ENCODE assay signal across 8 cellular contexts in the genomic region with DNA sequence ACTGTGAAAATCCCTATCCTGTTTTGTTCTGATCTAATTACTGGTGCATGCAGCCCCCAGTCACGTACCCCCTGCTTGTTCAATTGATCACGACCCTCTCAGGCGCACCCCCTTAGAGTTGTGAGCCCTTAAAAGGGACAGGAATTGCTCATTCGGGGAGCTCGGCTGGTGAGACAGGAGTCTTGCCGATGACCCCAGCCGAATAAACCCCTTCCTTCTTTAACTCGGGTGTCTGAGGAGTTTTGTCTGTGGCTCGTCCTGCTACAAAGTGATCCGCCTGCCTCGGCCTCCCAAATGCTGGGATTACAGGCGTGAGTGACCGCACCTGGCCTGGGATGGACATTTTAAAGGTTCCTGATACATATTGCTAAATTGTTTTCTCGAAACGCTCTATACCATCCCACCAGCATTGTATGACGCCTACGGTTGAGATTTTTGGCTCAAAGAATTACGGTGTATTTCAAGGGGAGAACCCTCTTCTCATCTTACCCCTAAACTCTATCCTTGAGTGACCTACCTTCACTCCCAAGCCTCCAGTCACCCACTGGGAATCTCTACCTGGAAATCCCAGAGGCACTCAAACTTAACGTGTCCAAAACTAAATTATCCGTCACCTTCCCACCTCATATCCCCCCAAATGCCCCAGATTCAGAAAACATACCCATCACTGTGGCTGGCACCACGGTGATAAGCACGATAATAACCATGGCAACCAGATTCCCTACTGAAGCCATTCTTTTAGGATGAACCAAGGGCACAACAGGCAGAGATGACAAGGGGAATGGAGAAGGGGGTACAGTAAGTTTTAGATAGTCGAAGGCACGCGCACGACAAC. TPM values are rescaled to one million over a fixed set of nuclear protein-coding genes. Genes with fewer than 3 reads are reported as not detected.
DNase-seq lines count a peak whose midpoint lies in the region; TF ChIP-seq lines count a peak whose summit lies in the region.

No MANE protein-coding gene starts in this region.

- H3K36me3 Mint-ChIP-seq in activated CD4-positive, alpha-beta T cell treated with anti-CD3 and anti-CD28 coated beads, Interleukin-2, amount 10 ng/mL, durations not matched to agents 24 days and 14 days (ENCODE audit: low read depth): peaks cover 27% of the 10 kb centered on the region
- peaks cover 13% of the 10 kb centered on the region for H3K36me3 Mint-ChIP-seq in endodermal cell (ENCODE audit: low read depth)

- H3K36me3 ChIP-seq in endodermal cell (ENCODE audit: control insufficient read depth, insufficient read depth, low read length) (no peaks in the 10 kb centered on the region), ovary (no peaks in the 10 kb centered on the region)

- intact Hi-C loops in activated CD4-positive, alpha-beta T cell treated with anti-CD3 and anti-CD28 coated beads, Interleukin-2, amount 10 ng/mL, durations not matched to agents 24 days and 14 days (cut with micrococcal nuclease): loop anchor here (1.0 to 5.0 kb wide), 3 partner anchors 34 to 139 kb away; a partner anchor contains a TSS
- intact Hi-C loops in ovary (cut with DNase I): no loop called here

- peaks cover 3% of the 10 kb centered on the region for H3K9me3 Mint-ChIP-seq in activated CD4-positive, alpha-beta T cell treated with anti-CD3 and anti-CD28 coated beads, Interleukin-2, amount 10 ng/mL, durations not matched to agents 24 days and 14 days
- H3K9me3 Mint-ChIP-seq in endodermal cell: peaks cover 6% of the 10 kb centered on the region

- H3K9ac ChIP-seq in endodermal cell (ENCODE audit: extremely low read depth, low read length, poor library complexity, severe bottlenecking): peak overlapping the region; percentile 93

- no peak for TF ChIP-seq EP300 in ovary (IDR thresholded peaks at IDR 0.05)

- TF ChIP-seq CTCF in endodermal cell (conservative IDR thresholded peaks at IDR 0.05): no peak
- no peak for TF ChIP-seq CTCF in ovary (IDR thresholded peaks at IDR 0.05)

- H3K27me3 ChIP-seq in endodermal cell (ENCODE audit: control insufficient read depth, insufficient read depth, low read length, poor library complexity, severe bottlenecking) (no peaks in the 10 kb centered on the region), ovary (no peaks in the 10 kb centered on the region)

- 70 to 77% methylated on average over 24 to 26 of the region's 26 CpGs for WGBS in endodermal cell (ENCODE audit: insufficient coverage in 1 of 2, insufficient read length in 1 of 2), 2 experiments
- WGBS in ovary, 3 donors: 57 to 60% (median 60%) methylated on average over 26 of the region's 26 CpGs

- DNase-seq in activated CD4-positive, alpha-beta T cell treated with anti-CD3 and anti-CD28 coated beads, Interleukin-2, amount 10 ng/mL, durations not matched to agents 24 days and 14 days: no peak
- no peak for DNase-seq in activated CD4-positive, alpha-beta T cell treated with anti-CD3 and anti-CD28 coated beads for 48 hours
- peak; percentile 75 for DNase-seq in NCI-H69 (lab: John Stamatoyannopoulos, UW)
- DNase-seq in endodermal cell: no peak
- peak in 1 of 5 donors; percentile 32 for DNase-seq in ovary
- DNase-seq in HCEC 1CT: no peak
- no peak for DNase-seq in stimulated activated CD4-positive, alpha-beta T cell treated with anti-CD3 and anti-CD28 coated beads, Interleukin-12 subunit alpha, Interleukin-12 subunit beta, amount 100 ng/mL, for 4 hours
- DNase-seq in AG20443 (ENCODE audit: low spot score): no peak

- peak overlapping the region; percentile 95 for H3K4me3 Mint-ChIP-seq in activated CD4-positive, alpha-beta T cell treated with anti-CD3 and anti-CD28 coated beads, Interleukin-2, amount 10 ng/mL, durations not matched to agents 24 days and 14 days
- peak overlapping the region; percentile 85 for H3K4me3 Mint-ChIP-seq in endodermal cell

- H3K4me3 ChIP-seq in endodermal cell (ENCODE audit: low read length) (peak overlapping the region; percentile 86), ovary (peak overlapping the region; percentile 66)

- TF ChIP-seq POLR2A in ovary (IDR thresholded peaks at IDR 0.05): no peak

- H3K9me3 ChIP-seq in endodermal cell (ENCODE audit: control insufficient read depth, low read length) (no peaks in the 10 kb centered on the region), ovary (no peaks in the 10 kb centered on the region)

- H3K4me1 Mint-ChIP-seq in activated CD4-positive, alpha-beta T cell treated with anti-CD3 and anti-CD28 coated beads, Interleukin-2, amount 10 ng/mL, durations not matched to agents 24 days and 14 days: peaks cover 42% of the 10 kb centered on the region
- peaks cover 16% of the 10 kb centered on the region for H3K4me1 Mint-ChIP-seq in endodermal cell

- no peaks in the 10 kb centered on the region for H3K4me1 ChIP-seq in endodermal cell (ENCODE audit: control insufficient read depth, insufficient read depth, low read length)
- H3K4me1 ChIP-seq in ovary (ENCODE audit: insufficient read depth): peaks cover 4% of the 10 kb centered on the region

- peak overlapping the region; percentile 99 for H3K27ac Mint-ChIP-seq in activated CD4-positive, alpha-beta T cell treated with anti-CD3 and anti-CD28 coated beads, Interleukin-2, amount 10 ng/mL, durations not matched to agents 24 days and 14 days
- peak overlapping the region; percentile 92 for H3K27ac Mint-ChIP-seq in endodermal cell

- peaks cover 4% of the 10 kb centered on the region for H3K27me3 Mint-ChIP-seq in activated CD4-positive, alpha-beta T cell treated with anti-CD3 and anti-CD28 coated beads, Interleukin-2, amount 10 ng/mL, durations not matched to agents 24 days and 14 days
- no peaks in the 10 kb centered on the region for H3K27me3 Mint-ChIP-seq in endodermal cell (ENCODE audit: insufficient read depth)

- no peak overlapping the region for H3K27ac ChIP-seq in endodermal cell (ENCODE audit: low read depth, low read length)
- peak overlapping the region in 1 of 2 donors; percentile 78 for H3K27ac ChIP-seq in ovary

RNA-seq across cellular contexts. Expression of a gene that starts 0.8 kb away (rescaled TPM):
- 77.4 and 82.8 TPM in 2 replicates for total RNA-seq in activated CD4-positive, alpha-beta T cell treated with anti-CD3 and anti-CD28 coated beads, Interleukin-2, amount 10 ng/mL, durations not matched to agents 24 days and 14 days
- total RNA-seq in endodermal cell (10 to 100 TPM; 42.2 to 65.0 TPM), ovary (10 to 100 TPM in 3 of 7 donors, 1 to 10 TPM in 4; 4.5 to 10.4 (median 8.6) TPM)
- polyA plus RNA-seq in endodermal cell (2013, experiment 1 of 2): 46.3 TPM
- 44.3 TPM for polyA plus RNA-seq in endodermal cell (2013, experiment 2 of 2)
- 10 to 100 TPM in 1 of 2 donors, 1 to 10 TPM in 1; 8.6 to 13.3 TPM for polyA plus RNA-seq in ovary

RNA-seq across cellular contexts. Expression of a gene that starts 53.7 kb away (rescaled TPM):
- total RNA-seq in activated CD4-positive, alpha-beta T cell treated with anti-CD3 and anti-CD28 coated beads, Interleukin-2, amount 10 ng/mL, durations not matched to agents 24 days and 14 days: 3.0 and 3.4 TPM in 2 replicates
- total RNA-seq in endodermal cell: 1 to 10 TPM; 5.9 to 6.9 TPM
- 2.4 TPM for polyA plus RNA-seq in endodermal cell (2013, experiment 1 of 2)
- 1.5 TPM for polyA plus RNA-seq in endodermal cell (2013, experiment 2 of 2)
- 10 to 100 TPM; 13.7 to 46.9 (median 20.1) TPM for total RNA-seq in ovary
- polyA plus RNA-seq in ovary: 1 to 10 TPM in 1 of 2 donors, under 1 TPM in 1; 0.48 to 8.0 TPM
